ENCODE assay signal across 24 cellular contexts in genomic region chr15:45225506-45226273, GRCh38. TPM values are rescaled to one million over a fixed set of nuclear protein-coding genes. Genes with fewer than 3 reads are reported as not detected.
DNase-seq lines count a peak whose midpoint lies in the region; ATAC-seq, FAIRE-seq and TF ChIP-seq lines count a peak whose summit lies in the region.
"Had no signal": no experiment of that assay in that cellular context is flagged by ENCODE, and none has a peak within 500 bp of the region (broad histone marks: within the 10 kb centered on the region; RNA-seq: fewer than 3 reads in every experiment).

No MANE protein-coding gene starts in this region.

- peak; percentile 46 for TF ChIP-seq CTCF in HepG2 (CRISPR knock-in tag; IDR thresholded peaks at IDR 0.05)
- TF ChIP-seq CTCF in right lobe of liver (IDR thresholded peaks at IDR 0.05) = no peak
- no peak for TF ChIP-seq CTCF in WTC11 (IDR thresholded peaks at IDR 0.05)

- DNase-seq in HepG2 (ENCODE audit: low spot score) = peak; percentile 16
- DNase-seq in right lobe of liver = no peak
- DNase-seq in NCI-H82 (lab: John Stamatoyannopoulos, UW) = peak; percentile 84
- DNase-seq in WTC11 (ENCODE audit: low spot score) = peak; percentile 30
- no peak for DNase-seq in NCI-H2171 treated with DMSO at 0.1 percent for 48 hours (lab: John Stamatoyannopoulos, UW)
- no peak for DNase-seq in UCSD-AML1 (lab: John Stamatoyannopoulos, UW; ENCODE audit: unreplicated experiment)
- no peak for DNase-seq in activated T-helper 1 cell treated with anti-CD3 and anti-CD28 coated beads, Interleukin-12 subunit alpha, Interleukin-12 subunit beta, Interleukin-2, Interleukin-4 antibody, amounts not matched to agents 30 ng/mL and 10 ng/mL and 1 ng/mL, durations not matched to agents 14 hours and 24 hours and 36 hours (ENCODE audit: low spot score)
- DNase-seq in kidney glomerular epithelial cell (lab: John Stamatoyannopoulos, UW) = no peak
- DNase-seq: activated CD8-positive, alpha-beta memory T cell treated with anti-CD3 and anti-CD28 coated beads, Interleukin-2, amount 50 U/mL, for 48 hours; effector CD8-positive, alpha-beta T cell; mammary epithelial cell; NCI-H1417 treated with DMSO at 0.1 percent for 48 hours; NCI-H2171; SIG-M5; uterus had no signal

- no peak overlapping the region for H3K4me3 Mint-ChIP-seq in WTC11
- H3K4me3 Mint-ChIP-seq in activated T-helper 1 cell treated with anti-CD3 and anti-CD28 coated beads, Interleukin-12 subunit alpha, Interleukin-12 subunit beta, Interleukin-2, Interleukin-4 antibody, amounts not matched to agents 30 ng/mL and 10 ng/mL and 1 ng/mL, durations not matched to agents 14 hours and 24 hours and 36 hours = no peak overlapping the region
- H3K4me3 Mint-ChIP-seq: stimulated activated memory B cell treated with anti-CD40 and anti-IgM and Interleukin-4, amounts not matched to agents 10 μg/mL and 1 μg/mL and 100 μg/mL, for 72 hours had no signal

- H3K36me3 ChIP-seq in HepG2 (replicated peaks in 1 of 2; ENCODE audit: control insufficient read depth in 1 of 2, insufficient read depth in 2 of 2, low read length in 2 of 2) (no peaks in the 10 kb centered on the region), right lobe of liver (no peaks in the 10 kb centered on the region)
- H3K36me3 ChIP-seq: uterus had no signal

- no peak for TF ChIP-seq EP300 in HepG2 (IDR thresholded peaks at IDR 0.05; ENCODE audit: low read depth in 2 of 2, low read length in 2 of 2)
- no peak for TF ChIP-seq EP300 in HepG2 (CRISPR knock-in tag; IDR thresholded peaks at IDR 0.05; ENCODE audit: borderline replicate concordance)

- no peaks in the 10 kb centered on the region for H4K20me1 ChIP-seq in HepG2 (ENCODE audit: insufficient read depth, low read length)

- no peak for TF ChIP-seq RAD21 in HepG2 (CRISPR knock-in tag; IDR thresholded peaks at IDR 0.05)

- H3K9me3 Mint-ChIP-seq in WTC11 = peaks cover 12% of the 10 kb centered on the region
- H3K9me3 Mint-ChIP-seq in activated T-helper 1 cell treated with anti-CD3 and anti-CD28 coated beads, Interleukin-12 subunit alpha, Interleukin-12 subunit beta, Interleukin-2, Interleukin-4 antibody, amounts not matched to agents 30 ng/mL and 10 ng/mL and 1 ng/mL, durations not matched to agents 14 hours and 24 hours and 36 hours = no peaks in the 10 kb centered on the region
- H3K9me3 Mint-ChIP-seq: stimulated activated memory B cell treated with anti-CD40 and anti-IgM and Interleukin-4, amounts not matched to agents 10 μg/mL and 1 μg/mL and 100 μg/mL, for 72 hours had no signal

- H3K4me2 ChIP-seq in HepG2 (ENCODE audit: low read depth, low read length) = no peak overlapping the region

- H3K27me3 ChIP-seq in HepG2 (ENCODE audit: control insufficient read depth in 1 of 2, insufficient read depth in 2 of 2, low read length in 2 of 2) (no peaks in the 10 kb centered on the region; a peak in 2 of 5 replicates), right lobe of liver (no peaks in the 10 kb centered on the region)
- H3K27me3 ChIP-seq: body of pancreas, uterus had no signal

- intact Hi-C loops in HepG2 (cut with micrococcal nuclease; ENCODE audit: unreplicated experiment) (no loop called here), right lobe of liver (cut with DNase I) (no loop called here)
- intact Hi-C loops in activated T-helper 1 cell treated with anti-CD3 and anti-CD28 coated beads, Interleukin-12 subunit alpha, Interleukin-12 subunit beta, Interleukin-2, Interleukin-4 antibody, amounts not matched to agents 30 ng/mL and 10 ng/mL and 1 ng/mL, durations not matched to agents 14 hours and 24 hours and 36 hours (cut with micrococcal nuclease) = no loop called here

- TF ChIP-seq POLR2A in HepG2 (IDR thresholded peaks at IDR 0.05; ENCODE audit: insufficient read depth in 1 of 2, low read depth in 2 of 2, low read length in 2 of 2) (no peak), right lobe of liver (IDR thresholded peaks at IDR 0.05) (no peak)

- no peak overlapping the region for H3K27ac ChIP-seq in HepG2 (ENCODE audit: extremely low read length, insufficient read depth, low read length)
- H3K27ac ChIP-seq in right lobe of liver = no peak overlapping the region
- H3K27ac ChIP-seq: body of pancreas, C4-2B, skin epidermis, uterus had no signal

- H3K79me2 ChIP-seq in HepG2 (ENCODE audit: insufficient read depth, low read length) = no peaks in the 10 kb centered on the region

- CTCF ChIA-PET in HepG2 (lab: Yijun Ruan, JAX; ENCODE audit: low intra/inter-chr PET ratio, low total read pairs) (no interaction called here), WTC11 (lab: Charles Lee) (interaction anchor here (0.9 to 2.3 kb wide), 4 partner anchors 20 to 62 kb away, joined by 3 to 7 read pairs (median 4); no protein-coding TSS in a partner anchor)

- in situ Hi-C loops in HepG2 (cut with HindIII; ENCODE audit: extremely low pct_ligation_motif_present, low pct_unique_long_range_greater_than_20kb) = no loop called here

- POLR2A ChIA-PET in HepG2 (lab: Yijun Ruan, JAX) = no interaction called here
- POLR2A ChIA-PET in WTC11 (lab: Charles Lee) = no interaction called here

- no peak overlapping the region for H3K27ac Mint-ChIP-seq in WTC11
- H3K27ac Mint-ChIP-seq in activated T-helper 1 cell treated with anti-CD3 and anti-CD28 coated beads, Interleukin-12 subunit alpha, Interleukin-12 subunit beta, Interleukin-2, Interleukin-4 antibody, amounts not matched to agents 30 ng/mL and 10 ng/mL and 1 ng/mL, durations not matched to agents 14 hours and 24 hours and 36 hours = no peak overlapping the region
- H3K27ac Mint-ChIP-seq: stimulated activated memory B cell treated with anti-CD40 and anti-IgM and Interleukin-4, amounts not matched to agents 10 μg/mL and 1 μg/mL and 100 μg/mL, for 72 hours had no signal

- H3K27me3 Mint-ChIP-seq in WTC11 (ENCODE audit: low read depth) = peaks cover 5% of the 10 kb centered on the region; the same call in 1 of the 2 replicates
- H3K27me3 Mint-ChIP-seq in activated T-helper 1 cell treated with anti-CD3 and anti-CD28 coated beads, Interleukin-12 subunit alpha, Interleukin-12 subunit beta, Interleukin-2, Interleukin-4 antibody, amounts not matched to agents 30 ng/mL and 10 ng/mL and 1 ng/mL, durations not matched to agents 14 hours and 24 hours and 36 hours (ENCODE audit: insufficient read depth) = peaks cover 8% of the 10 kb centered on the region

- no peaks in the 10 kb centered on the region for H3K4me1 Mint-ChIP-seq in WTC11
- no peaks in the 10 kb centered on the region for H3K4me1 Mint-ChIP-seq in activated T-helper 1 cell treated with anti-CD3 and anti-CD28 coated beads, Interleukin-12 subunit alpha, Interleukin-12 subunit beta, Interleukin-2, Interleukin-4 antibody, amounts not matched to agents 30 ng/mL and 10 ng/mL and 1 ng/mL, durations not matched to agents 14 hours and 24 hours and 36 hours (ENCODE audit: low read depth)
- H3K4me1 Mint-ChIP-seq: stimulated activated memory B cell treated with anti-CD40 and anti-IgM and Interleukin-4, amounts not matched to agents 10 μg/mL and 1 μg/mL and 100 μg/mL, for 72 hours had no signal

- H3K9me3 ChIP-seq in HepG2 (ENCODE audit: low read length) = no peaks in the 10 kb centered on the region
- no peaks in the 10 kb centered on the region for H3K9me3 ChIP-seq in right lobe of liver
- H3K9me3 ChIP-seq: body of pancreas, uterus had no signal

- H3K4me1 ChIP-seq in HepG2 (ENCODE audit: insufficient read depth, low read length) = no peaks in the 10 kb centered on the region
- H3K4me1 ChIP-seq in right lobe of liver = peaks cover 0 to 10% (median 0%) of the 10 kb centered on the region in 4 donors
- H3K4me1 ChIP-seq: uterus had no signal

- no peak for FAIRE-seq in HepG2 (lab: Jason Lieb, UNC)
- FAIRE-seq: G401.6, GM12878 had no signal

- no peaks in the 10 kb centered on the region for H3K36me3 Mint-ChIP-seq in WTC11
- H3K36me3 Mint-ChIP-seq in activated T-helper 1 cell treated with anti-CD3 and anti-CD28 coated beads, Interleukin-12 subunit alpha, Interleukin-12 subunit beta, Interleukin-2, Interleukin-4 antibody, amounts not matched to agents 30 ng/mL and 10 ng/mL and 1 ng/mL, durations not matched to agents 14 hours and 24 hours and 36 hours (ENCODE audit: low read depth) = no peaks in the 10 kb centered on the region
- H3K36me3 Mint-ChIP-seq: stimulated activated memory B cell treated with anti-CD40 and anti-IgM and Interleukin-4, amounts not matched to agents 10 μg/mL and 1 μg/mL and 100 μg/mL, for 72 hours had no signal

- no TSS peak for BruUV-seq in HepG2 (replicated peaks; lab: Mats Ljungman, UMichigan)

- no peak overlapping the region for H3K4me3 ChIP-seq in HepG2 (replicated peaks in 1 of 3; ENCODE audit: insufficient read depth in 1 of 3, low read depth in 2 of 3, low read length in 3 of 3)
- H3K4me3 ChIP-seq in right lobe of liver = no peak overlapping the region
- H3K4me3 ChIP-seq: body of pancreas, GM12878, skin epidermis, uterus had no signal

- no peak overlapping the region for H3K9ac ChIP-seq in HepG2 (ENCODE audit: insufficient read depth, low read depth, low read length)

- 47% methylated on average over 9 of the region's 11 CpGs for WGBS in HepG2 (ENCODE audit: low lambda C conversion rate)
- WGBS in right lobe of liver (ENCODE audit: insufficient coverage, low coverage, low lambda C conversion rate, missing lambda C conversion rate) = 74% methylated on average over 10 of the region's 11 CpGs

- H2AFZ ChIP-seq in HepG2 (ENCODE audit: low read length) = no peak overlapping the region

- peak; percentile 45 for ATAC-seq in HepG2
- no peak for ATAC-seq in right lobe of liver
- peak; percentile 72 for ATAC-seq in WTC11
- ATAC-seq: body of pancreas; esophagus mucosa; GM12878; stimulated activated memory B cell treated with anti-CD40 and anti-IgM and Interleukin-4, amounts not matched to agents 10 μg/mL and 1 μg/mL and 100 μg/mL, for 72 hours had no signal

RNA-seq across cellular contexts. Expression of gene SLC28A2, which starts 26.3 kb away (rescaled TPM):
- total RNA-seq in HepG2 (2016; rRNA removed; fragmentation: Illumina TruSeq; extraction: Trizol) (0.08 and 0.11 TPM in 2 replicates), right lobe of liver (under 1 TPM in 4 of 6 experiments, not detected in 2; 0.04 to 0.81 (median 0.19) TPM), WTC11 (2021) (0.20 TPM in 1 of 3 replicates, not detected in the others)
- total RNA-seq in HepG2 (2016; cell fraction: cytosol; rRNA removed; fragmentation: Illumina TruSeq; extraction: Trizol; ENCODE audit: low read depth) = not detected in 2 replicates
- total RNA-seq in HepG2 (2016; cell fraction: insoluble cytoplasmic fraction; rRNA removed; fragmentation: Illumina TruSeq; extraction: Trizol) = 0.11 TPM in 1 of 2 replicates, not detected in the other
- 0.07 TPM in 1 of 2 replicates, not detected in the other for total RNA-seq in HepG2 (2016; cell fraction: membrane; rRNA removed; fragmentation: Illumina TruSeq; extraction: Trizol)
- 0.12 TPM in 1 of 2 replicates, not detected in the other for total RNA-seq in HepG2 (2016; cell fraction: nucleus; rRNA removed; fragmentation: Illumina TruSeq; extraction: Trizol)
- polyA plus RNA-seq in HepG2 (2011; rRNA removed) = 0.01 TPM in 1 of 2 replicates, not detected in the other
- 0.01 TPM in 2 replicates for polyA plus RNA-seq in HepG2 (2011; cell fraction: cytosol; rRNA removed)
- polyA plus RNA-seq in HepG2 (2011; cell fraction: nucleus; rRNA removed) = not detected in 2 replicates
- 0.23 and 0.44 TPM in 2 replicates for polyA plus RNA-seq in HepG2 (2012)
- 0.02 TPM in 1 of 2 replicates, not detected in the other for polyA plus RNA-seq in HepG2 (2016; cell fraction: cytosol; fragmentation: Illumina TruSeq; extraction: Trizol; ENCODE audit: low read depth)
- polyA plus RNA-seq in HepG2 (2016; cell fraction: insoluble cytoplasmic fraction; fragmentation: Illumina TruSeq; extraction: Trizol; ENCODE audit: low read depth) = 0.07 TPM in 1 of 2 replicates, not detected in the other
- polyA plus RNA-seq in HepG2 (2016; cell fraction: membrane; fragmentation: Illumina TruSeq; extraction: Trizol; ENCODE audit: low read depth) = not detected in 2 replicates
- 0.20 TPM in 1 of 2 replicates, not detected in the other for polyA plus RNA-seq in HepG2 (2016; cell fraction: nucleus; fragmentation: Illumina TruSeq; extraction: Trizol; ENCODE audit: insufficient read depth, low read depth)
- polyA minus RNA-seq in HepG2 (2011; rRNA and poly(A)+ RNA removed; ENCODE audit: low replicate concordance) = 0.06 TPM in 1 of 2 replicates, not detected in the other
- not detected in 2 replicates for polyA minus RNA-seq in HepG2 (2011; cell fraction: cytosol; rRNA and poly(A)+ RNA removed)
- not detected in 2 replicates for polyA minus RNA-seq in HepG2 (2011; cell fraction: nucleus; rRNA and poly(A)+ RNA removed)
- total RNA-seq in activated T-helper 1 cell treated with anti-CD3 and anti-CD28 coated beads, Interleukin-12 subunit alpha, Interleukin-12 subunit beta, Interleukin-2, Interleukin-4 antibody, amounts not matched to agents 30 ng/mL and 10 ng/mL and 1 ng/mL, durations not matched to agents 14 hours and 24 hours and 36 hours = not detected in 2 replicates
- total RNA-seq: esophagus mucosa, GM12878, mammary epithelial cell, pulmonary artery endothelial cell, temporal lobe, uterus had no signal
- polyA plus RNA-seq: mammary epithelial cell had no signal

RNA-seq across cellular contexts. Expression of gene SHF, which starts 37.9 kb away (rescaled TPM):
- 16.8 and 25.5 TPM in 2 replicates for total RNA-seq in HepG2 (2016; rRNA removed; fragmentation: Illumina TruSeq; extraction: Trizol)
- 12.8 and 14.1 TPM in 2 replicates for total RNA-seq in HepG2 (2016; cell fraction: cytosol; rRNA removed; fragmentation: Illumina TruSeq; extraction: Trizol; ENCODE audit: low read depth)
- 14.2 and 23.0 TPM in 2 replicates for total RNA-seq in HepG2 (2016; cell fraction: insoluble cytoplasmic fraction; rRNA removed; fragmentation: Illumina TruSeq; extraction: Trizol)
- total RNA-seq in HepG2 (2016; cell fraction: membrane; rRNA removed; fragmentation: Illumina TruSeq; extraction: Trizol) = 21.8 and 26.1 TPM in 2 replicates
- total RNA-seq in HepG2 (2016; cell fraction: nucleus; rRNA removed; fragmentation: Illumina TruSeq; extraction: Trizol) = 19.6 and 27.1 TPM in 2 replicates
- 20.9 and 21.4 TPM in 2 replicates for polyA plus RNA-seq in HepG2 (2011; rRNA removed)
- 13.0 and 16.7 TPM in 2 replicates for polyA plus RNA-seq in HepG2 (2011; cell fraction: cytosol; rRNA removed)
- polyA plus RNA-seq in HepG2 (2011; cell fraction: nucleus; rRNA removed) = 19.6 and 22.5 TPM in 2 replicates
- 20.3 and 23.9 TPM in 2 replicates for polyA plus RNA-seq in HepG2 (2012)
- polyA plus RNA-seq in HepG2 (2016; cell fraction: cytosol; fragmentation: Illumina TruSeq; extraction: Trizol; ENCODE audit: low read depth) = 15.0 and 15.7 TPM in 2 replicates
- 20.8 and 23.0 TPM in 2 replicates for polyA plus RNA-seq in HepG2 (2016; cell fraction: insoluble cytoplasmic fraction; fragmentation: Illumina TruSeq; extraction: Trizol; ENCODE audit: low read depth)
- polyA plus RNA-seq in HepG2 (2016; cell fraction: membrane; fragmentation: Illumina TruSeq; extraction: Trizol; ENCODE audit: low read depth) = 19.3 and 22.0 TPM in 2 replicates
- 27.9 and 28.2 TPM in 2 replicates for polyA plus RNA-seq in HepG2 (2016; cell fraction: nucleus; fragmentation: Illumina TruSeq; extraction: Trizol; ENCODE audit: insufficient read depth, low read depth)
- 3.7 and 33.1 TPM in 2 replicates for polyA minus RNA-seq in HepG2 (2011; rRNA and poly(A)+ RNA removed; ENCODE audit: low replicate concordance)
- 10.0 and 13.8 TPM in 2 replicates for polyA minus RNA-seq in HepG2 (2011; cell fraction: cytosol; rRNA and poly(A)+ RNA removed)
- polyA minus RNA-seq in HepG2 (2011; cell fraction: nucleus; rRNA and poly(A)+ RNA removed) = 18.3 and 18.9 TPM in 2 replicates
- 10 to 100 TPM; 12.7 to 23.5 (median 15.1) TPM for total RNA-seq in right lobe of liver
- total RNA-seq in WTC11 (2021) = 30.6 to 33.1 TPM (median 31.0 TPM) in 3 replicates
- 14.5 and 16.3 TPM in 2 replicates for total RNA-seq in activated T-helper 1 cell treated with anti-CD3 and anti-CD28 coated beads, Interleukin-12 subunit alpha, Interleukin-12 subunit beta, Interleukin-2, Interleukin-4 antibody, amounts not matched to agents 30 ng/mL and 10 ng/mL and 1 ng/mL, durations not matched to agents 14 hours and 24 hours and 36 hours

Comparison
In these comparisons a context has a peak if more than half of its experiments do, and no peak if none do; other contexts are left out.
1. ATAC-seq: peak in HepG2 (single experiment) and WTC11 (single experiment); none in right lobe of liver (0 of 4).
2. DNase-seq: peak in HepG2 (single experiment), NCI-H82 (single experiment) and WTC11 (single experiment); none in right lobe of liver (0 of 3), NCI-H2171 treated with DMSO at 0.1 percent for 48 hours (single experiment), UCSD-AML1 (single experiment), activated T-helper 1 cell treated with anti-CD3 and anti-CD28 coated beads, Interleukin-12 subunit alpha, Interleukin-12 subunit beta, Interleukin-2, Interleukin-4 antibody, amounts not matched to agents 30 ng/mL and 10 ng/mL and 1 ng/mL, durations not matched to agents 14 hours and 24 hours and 36 hours (single experiment) and kidney glomerular epithelial cell (single experiment).
3. Of the 50 proteins assayed by ChIP-seq in both HepG2 and WTC11: peak only in HepG2: CTCF; only in WTC11: none; in both: none; in neither: 49.